ENCODE assay signal across 8 cellular contexts in genomic region chr17:7589204-7589868, GRCh38. TPM values are rescaled to one million over a fixed set of nuclear protein-coding genes. Genes with fewer than 3 reads are reported as not detected.
DNase-seq lines count a peak whose midpoint lies in the region; ATAC-seq, FAIRE-seq and TF ChIP-seq lines count a peak whose summit lies in the region.

No MANE protein-coding gene starts in this region.

- no peak for TF ChIP-seq POLR2A in GM12892 (IDR thresholded peaks at IDR 0.05; ENCODE audit: low read depth, low read length)

- H3K27me3 Mint-ChIP-seq in T-cell, result no peaks in the 10 kb centered on the region

- ATAC-seq in T-cell (replicated peaks in 1 of 4) (peak; percentile 76 to 84 (median 76)), HG03159 (IDR thresholded peaks at IDR 0.05; ENCODE audit: unreplicated experiment) (no peak), HG03457 (IDR thresholded peaks at IDR 0.05; ENCODE audit: unreplicated experiment) (no peak)

- POLR2A ChIA-PET in T-cell (lab: Charles Lee), result interaction anchor here (0.6 to 1.2 kb wide), 4 partner anchors 98 to 351 kb away, joined by 3 to 4 read pairs (median 3); no protein-coding TSS in a partner anchor

- no peak overlapping the region for H3K4me3 Mint-ChIP-seq in T-cell

- DNase-seq in GM12892 (ENCODE audit: insufficient read length), result peak; percentile 85
- DNase-seq in T-cell, result peak in 33 of 34 experiments; percentile 35 to 74 (median 59)
- peak; percentile 94 for DNase-seq in astrocyte of the hippocampus (ENCODE audit: low read depth, low spot score)
- peak; percentile 89 for DNase-seq in right atrium auricular region (ENCODE audit: low spot score)
- peak; percentile 77 for DNase-seq in pons (ENCODE audit: low spot score)
- DNase-seq in ureter (ENCODE audit: low spot score), result peak; percentile 87

- peak overlapping the region; percentile 45 to 52 for H3K4me3 ChIP-seq in right atrium auricular region

- H3K4me1 Mint-ChIP-seq in T-cell, result peaks cover 8 to 16% (median 12%) of the 10 kb centered on the region in 3 donors

- peak; percentile 72 to 94 for TF ChIP-seq CTCF in right atrium auricular region (IDR thresholded peaks at IDR 0.05)

- no peaks in the 10 kb centered on the region for H3K9me3 Mint-ChIP-seq in T-cell

- H3K36me3 ChIP-seq in right atrium auricular region, result peaks cover 37% of the 10 kb centered on the region

- H3K27ac ChIP-seq in right atrium auricular region, result peak overlapping the region; percentile 77 to 81

- peak; percentile 48 for FAIRE-seq in GM12892 (lab: Jason Lieb, UNC)

- peaks cover 34% of the 10 kb centered on the region for H3K36me3 Mint-ChIP-seq in T-cell

- CTCF ChIA-PET in T-cell (lab: Charles Lee), result interaction anchor here (0.6 to 1.5 kb wide), 9 partner anchors 74 to 234 kb away, joined by 3 to 6 read pairs (median 4); partner anchors contain the start of gene TP53 (in 1 of the 2)

- H3K4me1 ChIP-seq in right atrium auricular region, result peaks cover 0 to 50% of the 10 kb centered on the region in 2 donors

- H3K9me3 ChIP-seq in right atrium auricular region, result no peaks in the 10 kb centered on the region

- H3K27me3 ChIP-seq in right atrium auricular region, result no peaks in the 10 kb centered on the region

- no peak overlapping the region for H3K27ac Mint-ChIP-seq in T-cell

RNA-seq across cellular contexts. Expression of gene SOX15, which starts 0.6 kb away (rescaled TPM):
- 0.66 TPM for polyA plus RNA-seq in GM12892 (2012; ENCODE audit: missing spikeins)
- total RNA-seq in T-cell, result 1 to 10 TPM in 2 of 5 donors, under 1 TPM in 1, not detected in 2; 0.70 to 1.2 (median 1.1) TPM
- total RNA-seq in right atrium auricular region, result 10 to 100 TPM in 1 of 2 donors, 1 to 10 TPM in 1; 5.6 to 11.5 TPM
- total RNA-seq in ureter, result 8.0 TPM

RNA-seq across cellular contexts. Expression of gene MPDU1, which starts 5.7 kb away (rescaled TPM):
- 46.7 TPM for polyA plus RNA-seq in GM12892 (2012; ENCODE audit: missing spikeins)
- total RNA-seq in T-cell, result 10 to 100 TPM; 27.0 to 31.4 (median 28.6) TPM
- 10 to 100 TPM; 55.4 to 81.1 TPM for total RNA-seq in right atrium auricular region
- 68.1 TPM for total RNA-seq in ureter

RNA-seq across cellular contexts. Expression of gene CD68, which starts 9.9 kb away (rescaled TPM):
- polyA plus RNA-seq in GM12892 (2012; ENCODE audit: missing spikeins), result 7.4 TPM
- total RNA-seq in T-cell (1 to 10 TPM in 3 of 5 donors, not detected in 2; 4.4 to 7.0 (median 5.5) TPM), right atrium auricular region (10 to 100 TPM; 16.2 to 54.2 TPM), ureter (61.0 TPM)

RNA-seq across cellular contexts. Expression of gene FXR2, which starts 25.4 kb away (rescaled TPM):
- 18.4 TPM for polyA plus RNA-seq in GM12892 (2012; ENCODE audit: missing spikeins)
- 10 to 100 TPM; 25.4 to 44.7 (median 40.5) TPM for total RNA-seq in T-cell
- 10 to 100 TPM; 70.3 to 83.6 TPM for total RNA-seq in right atrium auricular region
- total RNA-seq in ureter, result 30.6 TPM

RNA-seq across cellular contexts. Expression of gene SENP3, which starts 27.6 kb away (rescaled TPM):
- 50.6 TPM for polyA plus RNA-seq in GM12892 (2012; ENCODE audit: missing spikeins)
- total RNA-seq in T-cell (10 to 100 TPM; 38.7 to 43.3 (median 42.6) TPM), right atrium auricular region (10 to 100 TPM; 45.9 to 56.1 TPM), ureter (43.9 TPM)

Comparison
In these comparisons a context has a peak if more than half of its experiments do, and no peak if none do; other contexts are left out.
1. ATAC-seq: peak in T-cell (4 of 4); none in HG03159 (single experiment) and HG03457 (single experiment).
2. Peak in every context shown above with its lines, with median percentiles within 50 percentile points of each other: DNase-seq.